8 cellular contexts compared by ENCODE assay signal in the genomic region with DNA sequence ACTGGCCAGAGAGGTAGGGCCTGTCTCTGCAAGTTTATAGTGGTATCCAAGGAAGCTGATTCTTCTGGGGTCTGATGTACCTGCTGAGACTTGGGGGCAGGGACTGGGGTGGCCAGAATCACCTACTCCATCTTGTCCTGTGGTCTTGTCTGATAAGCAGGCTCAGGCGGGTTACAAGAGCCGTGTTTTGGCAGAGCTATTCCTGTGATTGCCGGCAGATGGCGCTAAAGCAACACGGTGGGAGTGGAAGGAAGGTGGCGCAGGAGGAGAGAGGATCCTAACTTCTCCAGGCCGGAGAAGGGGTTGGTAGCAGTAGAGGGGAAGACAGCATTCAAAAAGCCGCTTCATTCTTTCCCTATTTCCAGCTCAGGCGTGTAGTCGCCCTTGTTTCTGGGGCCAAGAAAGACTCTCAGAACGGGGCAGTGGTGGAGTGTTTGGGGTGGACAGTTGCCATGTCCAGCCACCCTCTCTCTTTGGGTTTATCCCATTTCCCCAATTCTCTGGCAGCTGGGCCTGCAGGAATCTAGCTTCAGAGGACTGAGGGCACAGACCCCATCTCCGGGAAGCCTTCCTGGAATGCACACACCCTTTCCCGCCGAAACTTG. TPM values are rescaled to one million over a fixed set of nuclear protein-coding genes. Genes with fewer than 3 reads are reported as not detected.
DNase-seq lines count a peak whose midpoint lies in the region; ATAC-seq, FAIRE-seq and TF ChIP-seq lines count a peak whose summit lies in the region.

No MANE protein-coding gene starts in this region.

- DNase-seq in AG09309 (ENCODE audit: low read depth) (peak; percentile 25), NCI-H146 treated with DMSO at 0.1 percent for 48 hours (lab: John Stamatoyannopoulos, UW; ENCODE audit: unreplicated experiment) (peak; percentile 36), T1000 (lab: John Stamatoyannopoulos, UW) (peak; percentile 70), astrocyte of the cerebellum (ENCODE audit: low read depth) (peak; percentile 70), hepatocyte (ENCODE audit: low spot score) (peak; percentile 90), small intestine (peak; percentile 86)

- ATAC-seq in GM19351 (IDR thresholded peaks at IDR 0.05; ENCODE audit: unreplicated experiment) (peak; percentile 60), HG03442 (IDR thresholded peaks at IDR 0.05; ENCODE audit: unreplicated experiment) (no peak)

- in situ Hi-C loops in astrocyte of the cerebellum (cut with HindIII; ENCODE audit: low sequenced_read_pairs): loop anchor here (5.0 kb wide), 1 partner anchor 101 kb away; no protein-coding TSS in a partner anchor

- H3K9me2 ChIP-seq in hepatocyte (replicated peaks; ENCODE audit: insufficient read depth): no peaks in the 10 kb centered on the region

- no peak overlapping the region for H2AFZ ChIP-seq in hepatocyte

- H3K4me3 ChIP-seq in AG09309 (ENCODE audit: control insufficient read depth, low read depth, low read length) (no peak overlapping the region), astrocyte of the cerebellum (ENCODE audit: low read depth, low read length) (no peak overlapping the region), hepatocyte (no peak overlapping the region), small intestine (ENCODE audit: low read depth in 1 of 2, low read length in 2 of 2) (no peak overlapping the region)

- no peak overlapping the region for H3K27ac ChIP-seq in hepatocyte
- no peak overlapping the region for H3K27ac ChIP-seq in small intestine (ENCODE audit: low read depth in 1 of 2, low read length in 1 of 2)

- H3K9me3 ChIP-seq in hepatocyte (ENCODE audit: low read depth): no peaks in the 10 kb centered on the region
- no peaks in the 10 kb centered on the region for H3K9me3 ChIP-seq in small intestine (ENCODE audit: control insufficient read depth, low read depth)

- no peak overlapping the region for H3K4me2 ChIP-seq in hepatocyte

- TF ChIP-seq CTCF in AG09309 (IDR thresholded peaks at IDR 0.05; ENCODE audit: control insufficient read depth, insufficient read depth, low read depth, low read length, missing control alignments) (peak; percentile 100), astrocyte of the cerebellum (IDR thresholded peaks at IDR 0.05; ENCODE audit: low read depth, low read length, missing control alignments) (peak; percentile 100), hepatocyte (IDR thresholded peaks at IDR 0.05; ENCODE audit: poor library complexity) (peak; percentile 98)

- H3K4me1 ChIP-seq in hepatocyte (ENCODE audit: insufficient read depth): no peaks in the 10 kb centered on the region
- no peaks in the 10 kb centered on the region for H3K4me1 ChIP-seq in small intestine (ENCODE audit: control insufficient read depth in 2 of 2, insufficient read depth in 1 of 2, low read depth in 1 of 2, low read length in 1 of 2)

- no peaks in the 10 kb centered on the region for H3K79me2 ChIP-seq in hepatocyte

- no peaks in the 10 kb centered on the region for H3K36me3 ChIP-seq in hepatocyte (replicated peaks; ENCODE audit: insufficient read depth, low read depth)
- no peaks in the 10 kb centered on the region for H3K36me3 ChIP-seq in small intestine (ENCODE audit: control insufficient read depth in 2 of 2, insufficient read depth in 2 of 2, low read length in 2 of 2)

- H3K27me3 ChIP-seq in hepatocyte: no peaks in the 10 kb centered on the region
- no peaks in the 10 kb centered on the region for H3K27me3 ChIP-seq in small intestine (ENCODE audit: control insufficient read depth in 2 of 2, insufficient read depth in 2 of 2, low read length in 2 of 2)

- no peaks in the 10 kb centered on the region for H4K20me1 ChIP-seq in hepatocyte (ENCODE audit: insufficient read depth, poor library complexity, severe bottlenecking)

- WGBS in hepatocyte (ENCODE audit: low lambda C conversion rate, missing lambda C conversion rate): 20% methylated on average over 14 of the region's 14 CpGs
- 19 to 21% (median 21%) methylated on average over 14 of the region's 14 CpGs for WGBS in small intestine, 3 donors

- no peak for FAIRE-seq in small intestine (lab: Jason Lieb, UNC)

RNA-seq across cellular contexts. Expression of a gene that starts 15.1 kb away (rescaled TPM):
- total RNA-seq in hepatocyte: not detected in 2 replicates
- polyA plus RNA-seq in hepatocyte (not detected in 2 replicates), small intestine (1 to 10 TPM in 1 of 3 donors, not detected in 2; 1.1 TPM)

RNA-seq across cellular contexts. Expression of a gene that starts 25.3 kb away (rescaled TPM):
- total RNA-seq in hepatocyte: 335 and 573 TPM in 2 replicates
- polyA plus RNA-seq in hepatocyte (456 and 476 TPM in 2 replicates), small intestine (100 to 1,000 TPM; 124 to 200 (median 176) TPM)

Comparison
In these comparisons a context has a peak if more than half of its experiments do, and no peak if none do; other contexts are left out.
1. DNase-seq: peak in every context shown above with its lines; median percentile 90 in hepatocyte; 86 in small intestine; 70 in T1000; 70 in astrocyte of the cerebellum; 36 in NCI-H146 treated with DMSO at 0.1 percent for 48 hours; 25 in AG09309.